1 cellular context compared by ENCODE assay signal in the genomic region with DNA sequence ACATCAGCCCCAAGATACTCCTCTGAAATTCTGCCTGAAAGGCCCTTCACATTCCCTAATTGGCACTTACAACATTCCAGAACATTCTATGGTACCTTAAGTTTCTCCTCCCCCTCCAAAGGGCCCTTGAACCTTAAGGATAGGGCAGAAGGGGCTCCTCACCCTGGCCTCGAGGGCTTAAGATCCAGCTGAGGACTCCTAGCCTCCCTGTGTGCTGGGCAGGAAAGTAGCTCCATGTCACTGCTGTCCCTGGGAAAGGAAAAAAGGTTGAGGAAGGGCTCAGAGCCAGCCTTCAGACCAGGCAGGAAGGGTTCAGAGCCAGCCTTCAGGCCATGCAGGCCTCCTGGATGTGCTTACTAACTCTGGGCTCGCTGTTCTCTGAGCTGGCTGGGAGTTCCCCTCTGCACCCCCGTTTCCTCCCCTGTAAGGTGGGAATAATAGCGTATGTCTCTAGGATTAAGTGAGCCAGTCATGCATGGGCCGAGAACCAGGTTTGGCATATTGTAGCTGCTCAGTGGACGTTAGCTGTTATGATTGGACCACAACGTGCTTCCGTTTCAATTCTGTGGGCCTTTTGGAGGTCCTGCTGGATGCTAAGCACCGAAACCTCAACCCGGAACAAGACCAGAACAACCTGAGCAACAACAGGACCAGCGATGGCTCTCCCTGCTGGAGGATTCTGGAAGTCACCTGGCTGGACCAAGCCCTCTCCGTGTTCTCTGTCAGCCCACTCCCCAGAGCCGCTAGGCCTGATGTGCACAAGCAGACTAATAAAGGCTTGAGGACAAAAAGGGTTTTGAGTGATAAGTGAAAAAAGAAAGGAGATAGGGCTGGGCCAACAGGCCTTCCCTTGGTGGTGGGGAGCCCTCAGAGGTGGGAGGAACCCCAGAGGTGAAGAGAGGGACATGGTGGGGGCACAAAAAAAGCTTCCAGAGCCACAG.
TF ChIP-seq lines count a peak whose summit lies in the region.

No MANE protein-coding gene starts in this region.

TF ChIP-seq in SK-N-SH, 30 proteins besides CTCF, POLR2A, EP300 and RAD21 (continued from another document):
- TF ChIP-seq GABPA (IDR thresholded peaks at IDR 0.05; ENCODE audit: low read depth) = no peak
- TF ChIP-seq RFX5 (IDR thresholded peaks at IDR 0.05; ENCODE audit: low read length) = no peak
- TF ChIP-seq, protein P1, sequence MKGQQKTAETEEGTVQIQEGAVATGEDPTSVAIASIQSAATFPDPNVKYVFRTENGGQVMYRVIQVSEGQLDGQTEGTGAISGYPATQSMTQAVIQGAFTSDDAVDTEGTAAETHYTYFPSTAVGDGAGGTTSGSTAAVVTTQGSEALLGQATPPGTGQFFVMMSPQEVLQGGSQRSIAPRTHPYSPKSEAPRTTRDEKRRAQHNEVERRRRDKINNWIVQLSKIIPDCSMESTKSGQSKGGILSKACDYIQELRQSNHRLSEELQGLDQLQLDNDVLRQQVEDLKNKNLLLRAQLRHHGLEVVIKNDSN (IDR thresholded peaks at IDR 0.05; ENCODE audit: borderline replicate concordance, low read depth) = no peak
TF ChIP-seq in SK-N-SH: peak in this region for 0.
